Comparison of ENCODE assay signal across 9 cellular contexts in genomic region chr4:147518846-147519767, GRCh38. TPM values are rescaled to one million over a fixed set of nuclear protein-coding genes. Genes with fewer than 3 reads are reported as not detected.
DNase-seq lines count a peak whose midpoint lies in the region; ATAC-seq, FAIRE-seq and TF ChIP-seq lines count a peak whose summit lies in the region.
"Had no signal": no experiment of that assay in that cellular context is flagged by ENCODE, and none has a peak within 500 bp of the region (broad histone marks: within the 10 kb centered on the region; RNA-seq: fewer than 3 reads in every experiment).

No MANE protein-coding gene starts in this region.

- WGBS in right cardiac atrium: 92% methylated on average over 3 of the region's 3 CpGs
- 78 to 92% (median 84%) methylated on average over 3 of the region's 3 CpGs for WGBS in small intestine, 3 donors

- intact Hi-C loops in right cardiac atrium (cut with DNase I): no loop called here

- no peaks in the 10 kb centered on the region for H3K27me3 ChIP-seq in right cardiac atrium (ENCODE audit: control insufficient read depth, insufficient read depth)
- no peaks in the 10 kb centered on the region for H3K27me3 ChIP-seq in small intestine (ENCODE audit: control insufficient read depth in 2 of 2, insufficient read depth in 2 of 2, low read length in 2 of 2)
- H3K27me3 ChIP-seq: BLaER1 treated with 17β-estradiol and CSF1 and Interleukin-3, amounts not matched to agents 10 nM and 100 nM had no signal

- TF ChIP-seq CTCF in RWPE1 (conservative IDR thresholded peaks at IDR 0.05; ENCODE audit: low read depth): peak; percentile 91

- CTCF ChIA-PET in RWPE1 (lab: Yijun Ruan, JAX): interaction anchor here (0.5 to 1.9 kb wide), 27 partner anchors 8 to 1917 kb away, joined by 3 to 26 read pairs (median 3); no protein-coding TSS in a partner anchor

- H3K9me3 ChIP-seq in right cardiac atrium (ENCODE audit: control insufficient read depth, low read length) (no peaks in the 10 kb centered on the region), small intestine (ENCODE audit: control insufficient read depth, low read depth) (no peaks in the 10 kb centered on the region)
- H3K9me3 ChIP-seq: BLaER1 treated with 17β-estradiol and CSF1 and Interleukin-3, amounts not matched to agents 10 nM and 100 nM had no signal

- peaks cover 4% of the 10 kb centered on the region for H3K4me1 ChIP-seq in right cardiac atrium (ENCODE audit: control insufficient read depth, insufficient read depth, low read length)
- no peaks in the 10 kb centered on the region for H3K4me1 ChIP-seq in small intestine (ENCODE audit: control insufficient read depth in 2 of 2, insufficient read depth in 1 of 2, low read depth in 1 of 2, low read length in 1 of 2)
- H3K4me1 ChIP-seq: BLaER1 treated with 17β-estradiol and CSF1 and Interleukin-3, amounts not matched to agents 10 nM and 100 nM had no signal

- FAIRE-seq in small intestine (lab: Jason Lieb, UNC): no peak

- POLR2A ChIA-PET in RWPE1 (lab: Yijun Ruan, JAX; ENCODE audit: low non-redundant PET): no interaction called here

- H3K27ac ChIP-seq in RWPE1: no peak overlapping the region
- no peak overlapping the region for H3K27ac ChIP-seq in right cardiac atrium (ENCODE audit: low read length)
- no peak overlapping the region for H3K27ac ChIP-seq in small intestine (ENCODE audit: low read depth in 1 of 2, low read length in 1 of 2)
- H3K27ac ChIP-seq: BLaER1 treated with 17β-estradiol and CSF1 and Interleukin-3, amounts not matched to agents 10 nM and 100 nM had no signal

- peak; percentile 22 for DNase-seq in NCI-H1105 treated with DMSO at 0.1 percent for 48 hours (lab: John Stamatoyannopoulos, UW)
- no peak for DNase-seq in NCI-H1105 (lab: John Stamatoyannopoulos, UW)
- peak; percentile 58 for DNase-seq in HS-27A (ENCODE audit: low read depth)
- peak; percentile 55 for DNase-seq in RWPE1 (ENCODE audit: low spot score)
- DNase-seq in amniotic stem cell (lab: John Stamatoyannopoulos, UW): peak; percentile 55
- peak in 2 of 3 donors; percentile 44 to 67 for DNase-seq in right cardiac atrium
- DNase-seq in small intestine: peak; percentile 47

- H3K4me3 ChIP-seq in right cardiac atrium (ENCODE audit: low read length) (no peak overlapping the region), small intestine (ENCODE audit: low read depth in 1 of 2, low read length in 2 of 2) (no peak overlapping the region)
- H3K4me3 ChIP-seq: BLaER1 treated with 17β-estradiol and CSF1 and Interleukin-3, amounts not matched to agents 10 nM and 100 nM had no signal

- ATAC-seq in GM21528 (IDR thresholded peaks at IDR 0.05; ENCODE audit: low FRiP score, unreplicated experiment): peak; percentile 90
- ATAC-seq in right cardiac atrium: peak; percentile 37 to 47

- H3K36me3 ChIP-seq in small intestine (ENCODE audit: control insufficient read depth in 2 of 2, insufficient read depth in 2 of 2, low read length in 2 of 2): no peaks in the 10 kb centered on the region
- H3K36me3 ChIP-seq: BLaER1 treated with 17β-estradiol and CSF1 and Interleukin-3, amounts not matched to agents 10 nM and 100 nM had no signal

RNA-seq across cellular contexts. Expression of gene EDNRA, which starts 38.2 kb away (rescaled TPM):
- total RNA-seq in right cardiac atrium: 10 to 100 TPM; 43.3 to 99.8 (median 66.2) TPM
- polyA plus RNA-seq in right cardiac atrium: 21.9 TPM
- polyA plus RNA-seq in small intestine: 1 to 10 TPM in 1 of 3 donors, under 1 TPM in 1, not detected in 1; 0.27 to 3.3 TPM
